23 cellular contexts compared by ENCODE assay signal in genomic region chr2:71666094-71666474, GRCh38.
"Had no signal": no experiment of that assay in that cellular context is flagged by ENCODE, and none has a peak within 500 bp of the region (broad histone marks: within the 10 kb centered on the region; RNA-seq: fewer than 3 reads in every experiment).

No MANE protein-coding gene starts in this region.

- H3K36me3 ChIP-seq: colonic mucosa, thoracic aorta, tibial nerve had no signal

- H3K27me3 ChIP-seq: colonic mucosa, esophagus muscularis mucosa, heart right ventricle, neutrophil, tibial nerve, upper lobe of left lung had no signal

- H3K4me3 ChIP-seq: colonic mucosa, esophagus muscularis mucosa, heart right ventricle, lung, mucosa of descending colon, thoracic aorta, tibial nerve, upper lobe of left lung had no signal

- H3K9me3 ChIP-seq: colonic mucosa, esophagus muscularis mucosa, heart right ventricle, mucosa of descending colon, neutrophil, thoracic aorta, tibial nerve, upper lobe of left lung had no signal

- H3K4me1 ChIP-seq: colonic mucosa, foreskin keratinocyte, parathyroid adenoma, tibial nerve, upper lobe of left lung had no signal

- ATAC-seq: foreskin keratinocyte; mucosa of descending colon; right cardiac atrium; stimulated activated naive B cell treated with anti-CD40 and anti-IgM and Interleukin-4, amounts not matched to agents 10 μg/mL and 1 μg/mL and 100 μg/mL, for 72 hours had no signal

- H3K27ac ChIP-seq: colonic mucosa, esophagus muscularis mucosa, foreskin keratinocyte, neutrophil, parathyroid adenoma, thoracic aorta, tibial nerve, upper lobe of left lung had no signal

- DNase-seq: colonic mucosa; effector CD8-positive, alpha-beta T cell; foreskin keratinocyte; glutamatergic neuron; hippocampal formation; mucosa of descending colon; naive B cell; small intestine; stimulated activated CD4-positive, alpha-beta T cell treated with anti-CD3 and anti-CD28 coated beads, Interleukin-15, amount 100 ng/mL, for 24 hours; stimulated activated CD4-positive, alpha-beta T cell treated with anti-CD3 and anti-CD28 coated beads, Interleukin-2, amount 100 ng/mL, for 48 hours; stimulated activated naive B cell treated with anti-CD40 and anti-IgM and Interleukin-4, amounts not matched to agents 10 μg/mL and 1 μg/mL and 100 μg/mL, for 72 hours had no signal

- H3K9ac ChIP-seq: parathyroid adenoma had no signal

- FAIRE-seq: endothelial cell of umbilical vein, islet of Langerhans, small intestine, urothelium cell line had no signal
